ENCODE assay signal across 1 cellular context in the genomic region with DNA sequence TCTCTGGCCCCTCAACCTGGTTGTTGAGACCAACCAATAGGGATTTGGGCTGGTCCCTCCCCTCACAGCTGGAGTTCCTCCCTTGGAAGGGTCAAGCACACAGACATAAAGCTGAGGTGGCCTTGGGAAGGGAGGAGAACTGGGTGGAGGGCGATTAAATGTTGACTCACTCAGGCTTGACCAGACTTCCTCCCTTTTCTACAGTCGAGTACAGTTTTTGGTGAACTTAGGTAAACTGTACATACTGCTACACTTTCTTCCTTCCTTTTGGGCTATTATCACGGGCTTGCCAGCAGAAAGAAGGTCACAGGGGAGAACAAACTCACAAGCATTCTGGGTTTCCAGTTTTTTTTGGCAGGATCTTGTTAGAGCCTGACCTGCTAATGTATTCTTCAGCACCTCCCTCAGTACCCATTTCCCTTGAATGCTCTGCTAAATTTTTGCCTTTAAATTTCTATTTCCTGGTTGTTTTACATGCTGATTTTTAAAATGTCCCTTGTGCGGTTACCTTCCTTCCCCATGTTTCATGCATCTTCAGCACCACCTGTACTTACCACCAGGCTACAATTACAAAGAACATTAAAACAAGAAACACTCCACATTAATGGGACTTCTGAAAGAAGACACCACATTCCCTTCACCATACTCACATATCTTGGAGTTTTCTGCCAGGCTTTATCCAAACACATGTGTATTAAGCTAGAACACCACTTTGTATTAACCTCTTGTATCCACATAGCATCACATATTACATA.
TF ChIP-seq lines count a peak whose summit lies in the region.

No MANE protein-coding gene starts in this region.

TF ChIP-seq in HepG2, 621 proteins besides CTCF, POLR2A, EP300 and RAD21 (continued from another document):
- TF ChIP-seq PPARG (CRISPR knock-in tag; conservative IDR thresholded peaks at IDR 0.05), result no peak
- TF ChIP-seq POLR2G (IDR thresholded peaks at IDR 0.05; ENCODE audit: low read depth, low read length), result no peak
- no peak for TF ChIP-seq TAF15 (IDR thresholded peaks at IDR 0.05; ENCODE audit: low read depth, low read length, poor library complexity, severe bottlenecking)
- TF ChIP-seq ATRX (CRISPR knock-in tag; IDR thresholded peaks at IDR 0.05; ENCODE audit: borderline replicate concordance), result no peak
- no peak for TF ChIP-seq PAX8 (CRISPR knock-in tag; IDR thresholded peaks at IDR 0.05; ENCODE audit: borderline replicate concordance)
- no peak for TF ChIP-seq CENPBD1 (CRISPR knock-in tag; IDR thresholded peaks at IDR 0.05; ENCODE audit: borderline replicate concordance, low read depth)
- no peak for TF ChIP-seq ZNF768 (CRISPR knock-in tag; IDR thresholded peaks at IDR 0.05)
- TF ChIP-seq MED1 (CRISPR knock-in tag; IDR thresholded peaks at IDR 0.05), result no peak
- TF ChIP-seq RFX5 (IDR thresholded peaks at IDR 0.05; ENCODE audit: low read depth, low read length), result no peak
TF ChIP-seq in HepG2: peak in this region for 0.
